ENCODE assay signal across 1 cellular context in the genomic region with DNA sequence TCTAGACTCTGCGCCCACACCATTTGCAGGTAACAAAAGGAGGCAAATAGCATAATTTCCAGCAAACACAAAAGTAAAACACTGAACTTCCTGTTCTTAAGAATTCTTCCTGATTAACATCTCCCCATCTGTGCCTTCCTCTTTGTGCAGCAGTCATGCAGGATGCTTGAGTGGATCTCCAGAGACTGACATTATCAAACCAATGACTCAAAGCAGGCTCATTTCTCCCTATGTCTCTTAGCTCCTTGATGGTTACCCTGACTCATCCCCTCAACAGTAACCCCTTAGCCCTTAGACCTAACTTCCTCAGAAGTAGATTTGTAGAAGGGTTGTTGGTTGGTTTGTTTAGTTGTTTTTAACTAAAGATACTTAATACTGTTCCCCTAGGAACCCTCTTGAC.
TF ChIP-seq lines count a peak whose summit lies in the region.

No MANE protein-coding gene starts in this region.

TF ChIP-seq in H1, 55 proteins besides CTCF, POLR2A, EP300 and RAD21:
- no peak for TF ChIP-seq SP1 (IDR thresholded peaks at IDR 0.05; ENCODE audit: low read depth, low read length)
- no peak for TF ChIP-seq E2F6 (IDR thresholded peaks at IDR 0.05)
- no peak for TF ChIP-seq PHF8 (conservative IDR thresholded peaks at IDR 0.05; ENCODE audit: low read depth, low read length)
- TF ChIP-seq TBP (IDR thresholded peaks at IDR 0.05; ENCODE audit: low read depth, low read length) = no peak
- TF ChIP-seq BRCA1 (IDR thresholded peaks at IDR 0.05; ENCODE audit: low read depth, low read length) = no peak
- no peak for TF ChIP-seq TCF12 (IDR thresholded peaks at IDR 0.05; ENCODE audit: low read depth, low read length)
- TF ChIP-seq, protein P1, sequence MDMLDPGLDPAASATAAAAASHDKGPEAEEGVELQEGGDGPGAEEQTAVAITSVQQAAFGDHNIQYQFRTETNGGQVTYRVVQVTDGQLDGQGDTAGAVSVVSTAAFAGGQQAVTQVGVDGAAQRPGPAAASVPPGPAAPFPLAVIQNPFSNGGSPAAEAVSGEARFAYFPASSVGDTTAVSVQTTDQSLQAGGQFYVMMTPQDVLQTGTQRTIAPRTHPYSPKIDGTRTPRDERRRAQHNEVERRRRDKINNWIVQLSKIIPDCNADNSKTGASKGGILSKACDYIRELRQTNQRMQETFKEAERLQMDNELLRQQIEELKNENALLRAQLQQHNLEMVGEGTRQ (IDR thresholded peaks at IDR 0.05; ENCODE audit: low read length) = no peak
- TF ChIP-seq CHD1 (IDR thresholded peaks at IDR 0.05; ENCODE audit: low read depth, low read length) = no peak
- TF ChIP-seq CREB1 (IDR thresholded peaks at IDR 0.05) = no peak
- TF ChIP-seq RNF2 (IDR thresholded peaks at IDR 0.05; ENCODE audit: borderline replicate concordance, low read depth, low read length, missing control alignments, poor library complexity, severe bottlenecking) = no peak
- TF ChIP-seq BACH1 (IDR thresholded peaks at IDR 0.05; ENCODE audit: low read length) = no peak
- no peak for TF ChIP-seq ASH2L (IDR thresholded peaks at IDR 0.05; ENCODE audit: low read length)
- TF ChIP-seq NRF1 (IDR thresholded peaks at IDR 0.05; ENCODE audit: low read depth, low read length) = no peak
- no peak for TF ChIP-seq SIRT6 (IDR thresholded peaks at IDR 0.05; ENCODE audit: low read length)
- TF ChIP-seq CBX5 (IDR thresholded peaks at IDR 0.05; ENCODE audit: low read depth, low read length) = no peak
- no peak for TF ChIP-seq NANOG (IDR thresholded peaks at IDR 0.05; ENCODE audit: insufficient read depth, low read depth, low read length, poor library complexity, severe bottlenecking)
